Comparison of ENCODE assay signal across 21 cellular contexts in genomic region chr16:22734313-22734869, GRCh38.
DNase-seq lines count a peak whose midpoint lies in the region; ATAC-seq and TF ChIP-seq lines count a peak whose summit lies in the region.
"Had no signal": no experiment of that assay in that cellular context is flagged by ENCODE, and none has a peak within 500 bp of the region (broad histone marks: within the 10 kb centered on the region; RNA-seq: fewer than 3 reads in every experiment).

No MANE protein-coding gene starts in this region.

- DNase-seq in DMS79 treated with DMSO at 0.1 percent for 48 hours (lab: John Stamatoyannopoulos, UW), result peak; percentile 3
- no peak for DNase-seq in DMS79 (lab: John Stamatoyannopoulos, UW)
- DNase-seq in GM23338 (ENCODE audit: low spot score), result no peak
- peak; percentile 72 for DNase-seq in NCI-H510A (lab: John Stamatoyannopoulos, UW)
- DNase-seq in neural progenitor cell (ENCODE audit: low spot score), result no peak
- DNase-seq in NCI-H345 treated with DMSO at 0.1 percent for 48 hours (lab: John Stamatoyannopoulos, UW; ENCODE audit: unreplicated experiment), result no peak
- DNase-seq in T-helper 2 cell, result no peak
- DNase-seq in NCI-H524 (lab: John Stamatoyannopoulos, UW), result no peak
- DNase-seq: AML-193, GF-D8, KG1, NCI-H1436, NCI-H1930, NCI-H345, NCI-H82, RPMI8226, SHP77 treated with DMSO at 0.1 percent for 48 hours, SK-N-SH, T-helper 1 cell had no signal

- no peak overlapping the region for H3K4me3 ChIP-seq in GM23338
- H3K4me3 ChIP-seq in neural progenitor cell, result no peak overlapping the region

- ATAC-seq in GM23338, result peak; percentile 59

- no peak for TF ChIP-seq CTCF in GM23338 (conservative IDR thresholded peaks at IDR 0.05; ENCODE audit: low read depth in 2 of 2)
- no peak for TF ChIP-seq CTCF in neural progenitor cell (IDR thresholded peaks at IDR 0.05)

- H4K20me1 ChIP-seq in GM23338 (replicated peaks; ENCODE audit: insufficient read depth), result no peaks in the 10 kb centered on the region
- H4K20me1 ChIP-seq in neural progenitor cell (ENCODE audit: low read depth), result no peaks in the 10 kb centered on the region

- H3K27ac ChIP-seq in GM23338 (ENCODE audit: low read depth) (no peak overlapping the region), neural progenitor cell (no peak overlapping the region)
- H3K27ac ChIP-seq: 22Rv1 had no signal

- H3K79me2 ChIP-seq in GM23338 (replicated peaks; ENCODE audit: insufficient read depth) (no peaks in the 10 kb centered on the region), neural progenitor cell (ENCODE audit: low read depth) (no peaks in the 10 kb centered on the region)

- H3K4me1 ChIP-seq in GM23338 (ENCODE audit: insufficient read depth) (no peaks in the 10 kb centered on the region), neural progenitor cell (no peaks in the 10 kb centered on the region)

- H3K27ac Mint-ChIP-seq in GM23338 (no peak overlapping the region), neural progenitor cell (no peak overlapping the region)
- H3K27ac Mint-ChIP-seq: CD14-positive monocyte had no signal

- no peaks in the 10 kb centered on the region; the same call in 1 of the 2 replicates for H3K9me2 ChIP-seq in GM23338 (ENCODE audit: insufficient read depth)
- H3K9me2 ChIP-seq: SK-N-SH had no signal

- H3K27me3 ChIP-seq in GM23338 (ENCODE audit: insufficient read depth) (no peaks in the 10 kb centered on the region), neural progenitor cell (no peaks in the 10 kb centered on the region)

- H3K36me3 ChIP-seq in GM23338 (ENCODE audit: insufficient read depth) (no peaks in the 10 kb centered on the region), neural progenitor cell (no peaks in the 10 kb centered on the region)

- H3K4me3 Mint-ChIP-seq in GM23338 (no peak overlapping the region), neural progenitor cell (no peak overlapping the region)

- H3K36me3 Mint-ChIP-seq in GM23338 (ENCODE audit: low read depth) (no peaks in the 10 kb centered on the region), neural progenitor cell (no peaks in the 10 kb centered on the region)
- H3K36me3 Mint-ChIP-seq: CD14-positive monocyte had no signal

- H3F3A ChIP-seq in GM23338 (replicated peaks; ENCODE audit: low read depth) (no peaks in the 10 kb centered on the region), neural progenitor cell (ENCODE audit: low read depth) (no peaks in the 10 kb centered on the region)

- peak overlapping the region; percentile 39 for H2AFZ ChIP-seq in GM23338
- peak overlapping the region; percentile 93 for H2AFZ ChIP-seq in neural progenitor cell (replicated peaks)

- peaks cover 2% of the 10 kb centered on the region for H3K27me3 Mint-ChIP-seq in GM23338 (ENCODE audit: insufficient read depth, low read depth, poor library complexity)
- H3K27me3 Mint-ChIP-seq in neural progenitor cell (ENCODE audit: insufficient read depth, low read depth), result peaks cover 4% of the 10 kb centered on the region

- H3K9me3 Mint-ChIP-seq in GM23338 (no peaks in the 10 kb centered on the region), neural progenitor cell (no peaks in the 10 kb centered on the region)

- H3K4me1 Mint-ChIP-seq in GM23338 (peaks cover 2% of the 10 kb centered on the region; the same call in 1 of the 3 replicates), neural progenitor cell (peaks cover 10% of the 10 kb centered on the region)

- H3K4me2 ChIP-seq in GM23338 (no peak overlapping the region), neural progenitor cell (no peak overlapping the region)
- H3K4me2 ChIP-seq: SK-N-SH had no signal

- H3K9ac ChIP-seq in neural progenitor cell, result no peak overlapping the region
- H3K9ac ChIP-seq: SK-N-SH had no signal

- no peaks in the 10 kb centered on the region for H3K9me3 ChIP-seq in neural progenitor cell (ENCODE audit: low read depth)
- H3K9me3 ChIP-seq: SK-N-SH had no signal

TF ChIP-seq in GM23338, 12 proteins besides CTCF, POLR2A, EP300 and RAD21 (continues in another document):
- TF ChIP-seq STAT1 (IDR thresholded peaks at IDR 0.05; ENCODE audit: unreplicated experiment) (no peak), EZH2 (IDR thresholded peaks at IDR 0.05; ENCODE audit: low read depth, unreplicated experiment) (no peak), ZNF114 (CRISPR knock-in tag; IDR thresholded peaks at IDR 0.05) (no peak), CREB1 (CRISPR knock-in tag; IDR thresholded peaks at IDR 0.05; ENCODE audit: low read depth) (no peak), NANOG (IDR thresholded peaks at IDR 0.05; ENCODE audit: borderline replicate concordance) (no peak), ZNF462 (CRISPR knock-in tag; IDR thresholded peaks at IDR 0.05) (no peak), EZH2phosphoT487 (IDR thresholded peaks at IDR 0.05; ENCODE audit: unreplicated experiment) (no peak), POLR2AphosphoS5 (IDR thresholded peaks at IDR 0.05; ENCODE audit: low read depth) (no peak)

Comparison
In these comparisons a context has a peak if more than half of its experiments do, and no peak if none do; other contexts are left out.
1. DNase-seq: peak in DMS79 treated with DMSO at 0.1 percent for 48 hours (single experiment) and NCI-H510A (single experiment); none in DMS79 (single experiment), GM23338 (single experiment), neural progenitor cell (single experiment), NCI-H345 treated with DMSO at 0.1 percent for 48 hours (single experiment), T-helper 2 cell (0 of 5) and NCI-H524 (0 of 2).